In the genomic region with DNA sequence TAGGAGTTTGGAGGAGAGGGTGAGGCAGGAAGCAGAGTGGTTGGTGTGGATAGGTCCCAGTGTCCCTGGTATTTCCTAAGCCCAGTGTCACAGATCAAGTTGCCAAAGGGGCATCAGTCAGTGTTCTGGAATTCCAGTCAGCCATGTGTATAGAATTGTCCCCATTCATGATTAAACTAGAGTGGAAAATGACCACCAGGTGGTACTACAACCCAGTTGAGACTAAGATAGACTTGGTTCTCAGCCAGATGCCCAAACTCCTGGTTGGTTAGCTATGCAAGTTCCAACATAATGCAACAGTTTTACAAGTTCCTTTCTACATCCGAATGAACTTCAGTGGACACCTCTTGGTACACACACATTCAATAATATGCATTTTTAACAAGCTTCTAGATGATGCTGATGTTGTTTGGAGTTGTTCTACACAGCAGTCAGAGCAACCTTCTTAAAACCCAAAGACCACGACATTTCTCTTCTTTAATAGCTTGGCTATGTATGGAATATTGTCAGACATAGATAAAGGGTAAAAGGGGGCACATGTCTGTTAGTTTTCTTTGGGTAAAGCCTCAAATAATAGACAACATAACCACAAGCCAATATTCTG, we compare ENCODE assay signal across 8 cellular contexts. TPM values are rescaled to one million over a fixed set of nuclear protein-coding genes. Genes with fewer than 3 reads are reported as not detected.
DNase-seq lines count a peak whose midpoint lies in the region; ATAC-seq and TF ChIP-seq lines count a peak whose summit lies in the region.

No MANE protein-coding gene starts in this region.

- no peaks in the 10 kb centered on the region for H3K4me1 Mint-ChIP-seq in endothelial cell (ENCODE audit: unreplicated experiment)

- no peak overlapping the region for H3K27ac Mint-ChIP-seq in endothelial cell (ENCODE audit: unreplicated experiment)

- peak; percentile 68 for TF ChIP-seq CTCF in endothelial cell (IDR thresholded peaks at IDR 0.05; ENCODE audit: unreplicated experiment)

- ATAC-seq in GM19372 (IDR thresholded peaks at IDR 0.05; ENCODE audit: low read depth, unreplicated experiment) = peak; percentile 68

- no peaks in the 10 kb centered on the region for H3K36me3 Mint-ChIP-seq in endothelial cell (ENCODE audit: low read depth, unreplicated experiment)

- DNase-seq in DMS 273 treated with DMSO at 0.1 percent for 48 hours (lab: John Stamatoyannopoulos, UW) (peak; percentile 68), M059J (ENCODE audit: low read depth) (peak; percentile 93), RPMI7951 (ENCODE audit: low read depth) (peak; percentile 85), endothelial cell (ENCODE audit: low spot score) (peak; percentile 53), middle frontal gyrus (ENCODE audit: extremely low spot score, low spot score) (peak; percentile 33), cerebellar nuclear complex (lab: John Stamatoyannopoulos, UW) (no peak)
- no peak for DNase-seq in activated effector memory CD4-positive, alpha-beta T cell treated with Interleukin-2 at 50 U/mL for 16 hours

- H3K27me3 Mint-ChIP-seq in endothelial cell (ENCODE audit: unreplicated experiment) = peaks cover 5% of the 10 kb centered on the region

- H3K9me3 Mint-ChIP-seq in endothelial cell (ENCODE audit: unreplicated experiment) = no peaks in the 10 kb centered on the region

- no peak overlapping the region for H3K4me3 Mint-ChIP-seq in endothelial cell (ENCODE audit: unreplicated experiment)

RNA-seq across cellular contexts. Expression of a gene that starts 8.4 kb away (rescaled TPM):
- total RNA-seq in M059J (2014; rRNA removed; shearing (Covaris generic)) = 28.7 and 38.4 TPM in 2 replicates
- 23.7 and 27.5 TPM in 2 replicates for total RNA-seq in RPMI7951 (2014; rRNA removed; shearing (Covaris generic))
- 17.8 TPM for total RNA-seq in endothelial cell (ENCODE audit: unreplicated experiment)

RNA-seq across cellular contexts. Expression of a gene that starts 9.3 kb away (rescaled TPM):
- 13.9 and 17.1 TPM in 2 replicates for total RNA-seq in M059J (2014; rRNA removed; shearing (Covaris generic))
- 3.7 and 4.9 TPM in 2 replicates for total RNA-seq in RPMI7951 (2014; rRNA removed; shearing (Covaris generic))
- total RNA-seq in endothelial cell (ENCODE audit: unreplicated experiment) = 2.0 TPM

Comparison
In these comparisons a context has a peak if more than half of its experiments do, and no peak if none do; other contexts are left out.
1. DNase-seq: peak in DMS 273 treated with DMSO at 0.1 percent for 48 hours (single experiment), M059J (single experiment), RPMI7951 (single experiment), endothelial cell (single experiment) and middle frontal gyrus (single experiment); none in cerebellar nuclear complex (0 of 2) and activated effector memory CD4-positive, alpha-beta T cell treated with Interleukin-2 at 50 U/mL for 16 hours (single experiment).